In the genomic region with DNA sequence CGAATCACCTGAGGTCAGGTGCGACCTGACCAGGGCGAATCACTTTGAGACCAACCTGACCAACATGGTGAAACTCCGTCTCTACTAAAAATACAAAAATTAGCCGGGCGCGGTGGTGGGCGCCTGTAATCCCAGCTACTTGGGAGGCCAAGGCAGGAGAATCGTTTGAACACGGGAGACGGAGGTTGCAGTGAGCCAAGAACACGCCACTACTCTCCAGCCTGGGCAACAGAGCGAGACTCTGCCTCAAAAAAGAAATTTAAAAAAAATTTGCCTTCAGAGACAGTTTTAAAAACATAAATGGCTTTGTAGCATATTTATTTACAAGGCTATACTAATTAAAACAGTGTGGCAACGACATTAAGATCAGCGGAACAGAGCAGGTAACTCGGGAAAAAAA, we compare ENCODE assay signal across 8 cellular contexts. TPM values are rescaled to one million over a fixed set of nuclear protein-coding genes. Genes with fewer than 3 reads are reported as not detected.
DNase-seq lines count a peak whose midpoint lies in the region; FAIRE-seq and TF ChIP-seq lines count a peak whose summit lies in the region.
"Not testable (repeated sequence)": the region's sequence is repeated elsewhere in the genome, so short reads cannot be mapped to it uniquely, and the experiment has no call there.

No MANE protein-coding gene starts in this region.

- peaks cover 6 to 41% (median 9%) of the 10 kb centered on the region in 3 donors for H3K36me3 Mint-ChIP-seq in CD8-positive, alpha-beta memory T cell
- H3K36me3 Mint-ChIP-seq in astrocyte (ENCODE audit: low read depth, unreplicated experiment), result peaks cover 10% of the 10 kb centered on the region

- not testable (repeated sequence) for TF ChIP-seq RAD21 in liver (IDR thresholded peaks at IDR 0.05)

- H3K4me3 Mint-ChIP-seq in CD8-positive, alpha-beta memory T cell, result peak overlapping the region; percentile 83 to 95 (median 92)
- peak overlapping the region; percentile 73 for H3K4me3 Mint-ChIP-seq in astrocyte (ENCODE audit: unreplicated experiment)

- peak overlapping the region; percentile 44 to 97 (median 80) for H3K27ac Mint-ChIP-seq in CD8-positive, alpha-beta memory T cell
- H3K27ac Mint-ChIP-seq in astrocyte (ENCODE audit: unreplicated experiment), result not testable (repeated sequence)

- H3K9ac ChIP-seq in astrocyte (ENCODE audit: low read length); parathyroid adenoma: not testable (repeated sequence)
- H3K9ac ChIP-seq in liver (ENCODE audit: low read depth in 1 of 2, low read length in 2 of 2), result peak overlapping the region in 1 of 2 donors; percentile 48

- H3K4me1 ChIP-seq in CD8-positive, alpha-beta memory T cell (ENCODE audit: insufficient read depth, low read length), result peaks cover 42% of the 10 kb centered on the region
- H3K4me1 ChIP-seq in astrocyte (ENCODE audit: insufficient read depth, low read length); parathyroid adenoma: not testable (repeated sequence)
- peaks cover 6 to 26% (median 21%) of the 10 kb centered on the region in 4 donors for H3K4me1 ChIP-seq in liver (ENCODE audit: control insufficient read depth in 4 of 4, insufficient read depth in 4 of 4, low read length in 3 of 4)
- H3K4me1 ChIP-seq in tibial artery, result peaks cover 0 to 33% (median 17%) of the 10 kb centered on the region in 4 donors

- not testable (repeated sequence) for H3K27me3 ChIP-seq in CD8-positive, alpha-beta memory T cell (ENCODE audit: insufficient read depth, low read length, poor library complexity, severe bottlenecking); astrocyte (ENCODE audit: insufficient read depth, low read length); liver (ENCODE audit: control insufficient read depth in 4 of 4, insufficient read depth in 4 of 4, low read length in 3 of 4); parathyroid adenoma (ENCODE audit: control insufficient read depth, insufficient read depth, low read length); tibial artery

- DNase-seq in CD8-positive, alpha-beta memory T cell; astrocyte (ENCODE audit: low read depth); epithelial cell of prostate (ENCODE audit: low read depth, low spot score); tibial artery: not testable (repeated sequence)

- H3K27me3 Mint-ChIP-seq in CD8-positive, alpha-beta memory T cell; astrocyte (ENCODE audit: low read depth, unreplicated experiment): not testable (repeated sequence)

- peaks cover 17% of the 10 kb centered on the region for H3K36me3 ChIP-seq in CD8-positive, alpha-beta memory T cell (ENCODE audit: insufficient read depth, low read length)
- peaks cover 40% of the 10 kb centered on the region for H3K36me3 ChIP-seq in KOPT-K1 (ENCODE audit: insufficient read depth, low read length)
- peaks cover 12% of the 10 kb centered on the region for H3K36me3 ChIP-seq in astrocyte (ENCODE audit: insufficient read depth, low read length)
- H3K36me3 ChIP-seq in liver (ENCODE audit: control insufficient read depth in 4 of 4, insufficient read depth in 3 of 4, low read depth in 1 of 4, low read length in 3 of 4), result peaks cover 8 to 17% (median 12%) of the 10 kb centered on the region in 4 donors
- H3K36me3 ChIP-seq in parathyroid adenoma (ENCODE audit: control insufficient read depth, insufficient read depth, low read length), result not testable (repeated sequence)
- H3K36me3 ChIP-seq in tibial artery, result peaks cover 11 to 22% (median 15%) of the 10 kb centered on the region in 3 donors

- POLR2A ChIA-PET in CD8-positive, alpha-beta memory T cell (lab: Charles Lee), result interaction anchor here (3.9 kb wide), 1 partner anchor 9 kb away, joined by 35 read pairs; the partner anchor contains the start of gene ATP5F1E

- H3K4me2 ChIP-seq in astrocyte (ENCODE audit: low read length) (peak overlapping the region; percentile 92), parathyroid adenoma (ENCODE audit: low read length) (peak overlapping the region; percentile 68)

- H3K4me1 Mint-ChIP-seq in CD8-positive, alpha-beta memory T cell, result peaks cover 48 to 61% (median 61%) of the 10 kb centered on the region in 3 donors
- peaks cover 22% of the 10 kb centered on the region for H3K4me1 Mint-ChIP-seq in astrocyte (ENCODE audit: low read depth, unreplicated experiment)

- not testable (repeated sequence) for TF ChIP-seq CTCF in WI38 (IDR thresholded peaks at IDR 0.05; ENCODE audit: low read depth, low read length); astrocyte (IDR thresholded peaks at IDR 0.05; ENCODE audit: insufficient read depth, low read depth, low read length); liver (IDR thresholded peaks at IDR 0.05; ENCODE audit: low read depth, low read length, missing input control); parathyroid adenoma (IDR thresholded peaks at IDR 0.05); tibial artery (IDR thresholded peaks at IDR 0.05)

- not testable (repeated sequence) for FAIRE-seq in astrocyte (lab: Jason Lieb, UNC)

- H2AFZ ChIP-seq in astrocyte (ENCODE audit: low read depth, low read length); parathyroid adenoma: not testable (repeated sequence)

- CTCF ChIA-PET in CD8-positive, alpha-beta memory T cell (lab: Charles Lee), result interaction anchor here (4.1 kb wide), 1 partner anchor 9 kb away, joined by 24 read pairs; the partner anchor contains the start of gene ATP5F1E

- peaks cover 16% of the 10 kb centered on the region for H4K20me1 ChIP-seq in astrocyte (ENCODE audit: insufficient read depth, low read length)

- not testable (repeated sequence) for H3K9me3 ChIP-seq in CD8-positive, alpha-beta memory T cell (ENCODE audit: low read length); KOPT-K1 (ENCODE audit: insufficient read depth, low read length, poor library complexity, severe bottlenecking); astrocyte (ENCODE audit: insufficient read depth, low read depth, low read length); liver (ENCODE audit: control insufficient read depth in 4 of 4, low read length in 3 of 4); parathyroid adenoma (ENCODE audit: control insufficient read depth, low read length); tibial artery

- intact Hi-C loops in tibial artery (cut with DNase I; ENCODE audit: low total_unique reads), result not testable (repeated sequence)

- H3K4me3 ChIP-seq in CD8-positive, alpha-beta memory T cell (ENCODE audit: low read length), result peak overlapping the region; percentile 76
- H3K4me3 ChIP-seq in WI38 (ENCODE audit: low read depth, low read length) (peak overlapping the region; percentile 87), astrocyte (ENCODE audit: insufficient read depth, low read depth, low read length) (peak overlapping the region; percentile 83), liver (ENCODE audit: low read depth in 1 of 3, low read length in 3 of 3) (peak overlapping the region; percentile 76 to 93 (median 84)), parathyroid adenoma (ENCODE audit: low read depth, low read length) (peak overlapping the region; percentile 73), tibial artery (peak overlapping the region; percentile 70 to 78)

- H3K79me2 ChIP-seq in astrocyte (ENCODE audit: insufficient read depth, low read length) (peaks cover 59% of the 10 kb centered on the region), parathyroid adenoma (peaks cover 19% of the 10 kb centered on the region)

- peak overlapping the region; percentile 89 for H3K27ac ChIP-seq in CD8-positive, alpha-beta memory T cell (ENCODE audit: low read depth, low read length)
- H3K27ac ChIP-seq in KOPT-K1 (ENCODE audit: low read depth, low read length, poor library complexity, severe bottlenecking), result peak overlapping the region; percentile 70
- H3K27ac ChIP-seq in astrocyte (ENCODE audit: low read depth, low read length); parathyroid adenoma; tibial artery: not testable (repeated sequence)
- peak overlapping the region; percentile 87 for H3K27ac ChIP-seq in epithelial cell of prostate
- peak overlapping the region in 1 of 2 donors; percentile 72 for H3K27ac ChIP-seq in liver (ENCODE audit: low read depth in 1 of 2, low read length in 2 of 2)

- 87% methylated on average over 16 of the region's 16 CpGs for whole genome bisulfite sequencing in liver

- H3K9me3 Mint-ChIP-seq in CD8-positive, alpha-beta memory T cell; astrocyte (ENCODE audit: unreplicated experiment): not testable (repeated sequence)

RNA-seq across cellular contexts. Expression of gene PRELID3B, which starts 1.1 kb away (rescaled TPM):
- total RNA-seq in CD8-positive, alpha-beta memory T cell, result 100 to 1,000 TPM; 127 to 141 TPM
- 33.8 TPM for polyA plus RNA-seq in CD8-positive, alpha-beta memory T cell
- 55.1 and 68.8 TPM in 2 replicates for total RNA-seq in astrocyte
- total RNA-seq in liver, result 10 to 100 TPM; 32.0 to 38.1 TPM
- polyA plus RNA-seq in liver, result 10 to 100 TPM; 18.2 to 18.6 TPM

RNA-seq across cellular contexts. Expression of gene ATP5F1E, which starts 9.4 kb away (rescaled TPM):
- total RNA-seq in CD8-positive, alpha-beta memory T cell, result 100 to 1,000 TPM in 1 of 2 experiments, 10 to 100 TPM in 1; 98.1 to 102 TPM
- 95.0 TPM for polyA plus RNA-seq in CD8-positive, alpha-beta memory T cell
- 91.0 and 94.4 TPM in 2 replicates for total RNA-seq in astrocyte
- 10 to 100 TPM; 11.7 to 16.6 TPM for total RNA-seq in liver
- polyA plus RNA-seq in liver, result 100 to 1,000 TPM in 1 of 2 donors, 10 to 100 TPM in 1; 38.8 to 148 TPM

RNA-seq across cellular contexts. Expression of gene TUBB1, which starts 22.3 kb away (rescaled TPM):
- total RNA-seq in CD8-positive, alpha-beta memory T cell, result not detected
- polyA plus RNA-seq in CD8-positive, alpha-beta memory T cell, result 0.10 TPM
- total RNA-seq in astrocyte (not detected in 2 replicates), liver (10 to 100 TPM in 1 of 2 donors, under 1 TPM in 1; 0.17 to 59.5 TPM)
- polyA plus RNA-seq in liver, result under 1 TPM; 0.20 to 0.28 TPM

RNA-seq across cellular contexts. Expression of gene CTSZ, which starts 34.4 kb away (rescaled TPM):
- total RNA-seq in CD8-positive, alpha-beta memory T cell, result 10 to 100 TPM; 35.3 to 36.0 TPM
- 1.5 TPM for polyA plus RNA-seq in CD8-positive, alpha-beta memory T cell
- 112 and 126 TPM in 2 replicates for total RNA-seq in astrocyte
- total RNA-seq in liver, result 100 to 1,000 TPM; 146 to 233 TPM
- polyA plus RNA-seq in liver, result 100 to 1,000 TPM in 1 of 2 donors, 10 to 100 TPM in 1; 11.8 to 229 TPM
